ENCODE assay signal across 1 cellular context in genomic region chr1:229363723-229364122, GRCh38.
A peak's percentile ranks its signal among the peaks of the same experiment; 100 is the strongest.
TF ChIP-seq lines count a peak whose summit lies in the region.

No MANE protein-coding gene starts in this region.

TF ChIP-seq in K562, 482 proteins besides CTCF, POLR2A, EP300 and RAD21 (continued from another document):
- no peak for TF ChIP-seq NR2C2 (CRISPR knock-in tag; IDR thresholded peaks at IDR 0.05)
- TF ChIP-seq NR2C2 (tag; IDR thresholded peaks at IDR 0.05) = peak; percentile 42
- TF ChIP-seq ZNF239 (CRISPR knock-in tag; IDR thresholded peaks at IDR 0.05) = no peak
